ENCODE assay signal across 14 cellular contexts in genomic region chr1:93699676-93700168, GRCh38.
"Had no signal": no experiment of that assay in that cellular context is flagged by ENCODE, and none has a peak within 500 bp of the region (broad histone marks: within the 10 kb centered on the region; RNA-seq: fewer than 3 reads in every experiment).

No MANE protein-coding gene starts in this region.

- H3K27ac ChIP-seq: adrenal gland, left ventricle myocardium inferior, ovary, stomach, thoracic aorta had no signal

- DNase-seq: activated CD4-positive, alpha-beta T cell treated with anti-CD3 and anti-CD28 coated beads, Interleukin-2, amount 50 U/mL, for 1 hour; activated naive CD4-positive, alpha-beta T cell treated with anti-CD3 and anti-CD28 coated beads, Interleukin-2, amount 50 U/mL, for 16 hours; adrenal gland; foreskin fibroblast; left ventricle myocardium inferior; mesenchymal stem cell; ovary; stimulated activated CD4-positive, alpha-beta T cell treated with anti-CD3 and anti-CD28 coated beads, Interleukin-4, amount 100 ng/mL, for 1 hour; stimulated activated CD8-positive, alpha-beta memory T cell treated with anti-CD3 and anti-CD28 coated beads, Interleukin-4, amount 100 ng/mL, for 48 hours; stomach had no signal

- H3K9me3 Mint-ChIP-seq: activated T-helper 2 cell treated with anti-CD3 and anti-CD28 coated beads, Interferon-gamma antibody, Interleukin-2, Interleukin-4, amounts not matched to agents 10 μg/mL and 5 μg/mL and 100 μg/mL, durations not matched to agents 14 hours and 24 hours and 36 hours; neural crest cell had no signal

- ATAC-seq: esophagus mucosa had no signal

- H3K4me3 Mint-ChIP-seq: neural crest cell had no signal

- H3K27ac Mint-ChIP-seq: activated T-helper 2 cell treated with anti-CD3 and anti-CD28 coated beads, Interferon-gamma antibody, Interleukin-2, Interleukin-4, amounts not matched to agents 10 μg/mL and 5 μg/mL and 100 μg/mL, durations not matched to agents 14 hours and 24 hours and 36 hours had no signal
